9 cellular contexts compared by ENCODE assay signal in the genomic region with DNA sequence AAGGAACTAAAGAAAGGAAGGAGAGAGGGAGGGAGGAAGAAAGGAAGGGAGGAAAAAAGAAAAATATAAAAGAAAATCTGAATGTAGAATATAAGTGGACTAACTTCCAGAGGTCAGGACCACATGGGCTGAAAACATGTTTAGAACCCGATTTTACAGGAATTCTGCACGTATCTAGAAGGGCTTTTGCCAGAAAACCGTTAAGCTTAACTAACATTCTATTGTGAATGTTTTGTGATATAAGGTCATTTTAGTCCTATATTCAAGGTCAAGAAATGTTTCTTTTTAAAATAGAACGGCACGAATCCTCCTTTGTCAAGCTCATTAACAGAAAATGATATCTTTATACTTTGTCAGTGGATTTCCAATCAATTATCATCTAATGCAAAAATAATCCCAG. TPM values are rescaled to one million over a fixed set of nuclear protein-coding genes. Genes with fewer than 3 reads are reported as not detected.
"Had no signal": no experiment of that assay in that cellular context is flagged by ENCODE, and none has a peak within 500 bp of the region (broad histone marks: within the 10 kb centered on the region; RNA-seq: fewer than 3 reads in every experiment).

No MANE protein-coding gene starts in this region.

- H3K4me3 ChIP-seq: GM12878 had no signal

- ATAC-seq: GM12878 had no signal

- FAIRE-seq: G401.6, GM12878, GM12891, GM12892, GM18507, GM19239 had no signal

- DNase-seq: GDM1, GF-D8 had no signal

RNA-seq across cellular contexts. Expression of a gene that starts 13.1 kb away (rescaled TPM):
- total RNA-seq: G401, GM12878 had no signal
- polyA plus RNA-seq: GM12878 had no signal
